Comparison of ENCODE assay signal across 1 cellular context in the genomic region with DNA sequence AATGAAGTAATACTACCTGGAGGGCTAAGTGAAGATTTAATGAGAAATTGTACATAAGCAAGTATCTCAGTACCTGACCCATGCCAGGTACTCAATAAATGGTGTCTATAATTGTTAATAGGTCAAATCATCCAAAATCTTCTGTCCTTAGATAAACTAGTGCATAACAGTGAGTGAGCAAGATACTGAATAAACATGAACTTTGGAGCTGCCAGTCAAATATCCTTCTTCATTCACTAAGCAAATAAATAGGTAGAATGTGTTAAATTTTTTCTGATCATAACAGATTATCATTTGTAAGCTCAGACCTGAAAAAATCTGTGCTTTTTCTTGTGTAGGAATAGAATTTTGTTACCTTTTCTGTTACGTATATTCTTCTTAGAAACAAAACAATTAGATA.
TF ChIP-seq lines count a peak whose summit lies in the region.

No MANE protein-coding gene starts in this region.

TF ChIP-seq in HepG2, 621 proteins besides CTCF, POLR2A, EP300 and RAD21 (continued from another document and continues in another):
- TF ChIP-seq, protein P1, sequence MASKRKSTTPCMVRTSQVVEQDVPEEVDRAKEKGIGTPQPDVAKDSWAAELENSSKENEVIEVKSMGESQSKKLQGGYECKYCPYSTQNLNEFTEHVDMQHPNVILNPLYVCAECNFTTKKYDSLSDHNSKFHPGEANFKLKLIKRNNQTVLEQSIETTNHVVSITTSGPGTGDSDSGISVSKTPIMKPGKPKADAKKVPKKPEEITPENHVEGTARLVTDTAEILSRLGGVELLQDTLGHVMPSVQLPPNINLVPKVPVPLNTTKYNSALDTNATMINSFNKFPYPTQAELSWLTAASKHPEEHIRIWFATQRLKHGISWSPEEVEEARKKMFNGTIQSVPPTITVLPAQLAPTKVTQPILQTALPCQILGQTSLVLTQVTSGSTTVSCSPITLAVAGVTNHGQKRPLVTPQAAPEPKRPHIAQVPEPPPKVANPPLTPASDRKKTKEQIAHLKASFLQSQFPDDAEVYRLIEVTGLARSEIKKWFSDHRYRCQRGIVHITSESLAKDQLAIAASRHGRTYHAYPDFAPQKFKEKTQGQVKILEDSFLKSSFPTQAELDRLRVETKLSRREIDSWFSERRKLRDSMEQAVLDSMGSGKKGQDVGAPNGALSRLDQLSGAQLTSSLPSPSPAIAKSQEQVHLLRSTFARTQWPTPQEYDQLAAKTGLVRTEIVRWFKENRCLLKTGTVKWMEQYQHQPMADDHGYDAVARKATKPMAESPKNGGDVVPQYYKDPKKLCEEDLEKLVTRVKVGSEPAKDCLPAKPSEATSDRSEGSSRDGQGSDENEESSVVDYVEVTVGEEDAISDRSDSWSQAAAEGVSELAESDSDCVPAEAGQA (IDR thresholded peaks at IDR 0.05; ENCODE audit: low read depth) = no peak
- TF ChIP-seq, protein P1 (CRISPR knock-in tag; IDR thresholded peaks at IDR 0.05; ENCODE audit: borderline replicate concordance) = no peak
- TF ChIP-seq ZNF850 (CRISPR knock-in tag; conservative IDR thresholded peaks at IDR 0.05) (no peak), SP140L (CRISPR knock-in tag; IDR thresholded peaks at IDR 0.05; ENCODE audit: borderline replicate concordance) (no peak), TP53 (CRISPR knock-in tag; conservative IDR thresholded peaks at IDR 0.05) (no peak), NFE2L1 (CRISPR knock-in tag; IDR thresholded peaks at IDR 0.05; ENCODE audit: borderline replicate concordance) (no peak), ZEB1 (IDR thresholded peaks at IDR 0.05; ENCODE audit: insufficient replicate concordance, low read depth) (peak; percentile 36), TBX3 (IDR thresholded peaks at IDR 0.05; ENCODE audit: borderline replicate concordance) (peak; percentile 77; the same call in 1 of the 2 replicates), NCOR1 (IDR thresholded peaks at IDR 0.05; ENCODE audit: borderline replicate concordance, low read length) (peak; percentile 52; the same call in 1 of the 2 replicates), ZNF780A (CRISPR knock-in tag; IDR thresholded peaks at IDR 0.05) (no peak), ZNF558 (CRISPR knock-in tag; IDR thresholded peaks at IDR 0.05; ENCODE audit: borderline replicate concordance) (no peak), ZMAT3 (CRISPR knock-in tag; conservative IDR thresholded peaks at IDR 0.05) (no peak), ERF (CRISPR knock-in tag; IDR thresholded peaks at IDR 0.05) (no peak), NFIB (CRISPR knock-in tag; IDR thresholded peaks at IDR 0.05; ENCODE audit: borderline replicate concordance) (no peak), PCBP1 (IDR thresholded peaks at IDR 0.05; ENCODE audit: borderline replicate concordance, low read depth, low read length) (no peak), KIAA2018 (CRISPR knock-in tag; IDR thresholded peaks at IDR 0.05; ENCODE audit: borderline replicate concordance) (no peak), HDAC1 (CRISPR knock-in tag; IDR thresholded peaks at IDR 0.05) (0 out of 2 replicates have a peak, but pooled peaks have one; percentile 26), U2AF2 (IDR thresholded peaks at IDR 0.05; ENCODE audit: low read depth, low read length) (no peak), ZMAT5 (CRISPR knock-in tag; IDR thresholded peaks at IDR 0.05; ENCODE audit: borderline replicate concordance, low read depth) (no peak), ATF2 (CRISPR knock-in tag; IDR thresholded peaks at IDR 0.05) (no peak), TOPORS (CRISPR knock-in tag; IDR thresholded peaks at IDR 0.05) (no peak), ZMYM2 (CRISPR knock-in tag; IDR thresholded peaks at IDR 0.05) (no peak), DMAP1 (CRISPR knock-in tag; IDR thresholded peaks at IDR 0.05) (no peak), SMYD3 (CRISPR knock-in tag; IDR thresholded peaks at IDR 0.05) (no peak), GATAD2A (CRISPR knock-in tag; IDR thresholded peaks at IDR 0.05) (peak; percentile 69), HNRNPUL1 (IDR thresholded peaks at IDR 0.05; ENCODE audit: low read depth, low read length) (no peak), ELF1 (CRISPR knock-in tag; IDR thresholded peaks at IDR 0.05) (no peak), MEIS2 (CRISPR knock-in tag; IDR thresholded peaks at IDR 0.05) (no peak), ZNF431 (CRISPR knock-in tag; IDR thresholded peaks at IDR 0.05; ENCODE audit: borderline replicate concordance, low read depth) (no peak), E2F1 (CRISPR knock-in tag; IDR thresholded peaks at IDR 0.05) (no peak)
- TF ChIP-seq, protein P2, sequence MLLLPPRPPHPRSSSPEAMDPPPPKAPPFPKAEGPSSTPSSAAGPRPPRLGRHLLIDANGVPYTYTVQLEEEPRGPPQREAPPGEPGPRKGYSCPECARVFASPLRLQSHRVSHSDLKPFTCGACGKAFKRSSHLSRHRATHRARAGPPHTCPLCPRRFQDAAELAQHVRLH (CRISPR knock-in tag; IDR thresholded peaks at IDR 0.05; ENCODE audit: borderline replicate concordance, low read depth) = no peak
- TF ChIP-seq, protein P3, sequence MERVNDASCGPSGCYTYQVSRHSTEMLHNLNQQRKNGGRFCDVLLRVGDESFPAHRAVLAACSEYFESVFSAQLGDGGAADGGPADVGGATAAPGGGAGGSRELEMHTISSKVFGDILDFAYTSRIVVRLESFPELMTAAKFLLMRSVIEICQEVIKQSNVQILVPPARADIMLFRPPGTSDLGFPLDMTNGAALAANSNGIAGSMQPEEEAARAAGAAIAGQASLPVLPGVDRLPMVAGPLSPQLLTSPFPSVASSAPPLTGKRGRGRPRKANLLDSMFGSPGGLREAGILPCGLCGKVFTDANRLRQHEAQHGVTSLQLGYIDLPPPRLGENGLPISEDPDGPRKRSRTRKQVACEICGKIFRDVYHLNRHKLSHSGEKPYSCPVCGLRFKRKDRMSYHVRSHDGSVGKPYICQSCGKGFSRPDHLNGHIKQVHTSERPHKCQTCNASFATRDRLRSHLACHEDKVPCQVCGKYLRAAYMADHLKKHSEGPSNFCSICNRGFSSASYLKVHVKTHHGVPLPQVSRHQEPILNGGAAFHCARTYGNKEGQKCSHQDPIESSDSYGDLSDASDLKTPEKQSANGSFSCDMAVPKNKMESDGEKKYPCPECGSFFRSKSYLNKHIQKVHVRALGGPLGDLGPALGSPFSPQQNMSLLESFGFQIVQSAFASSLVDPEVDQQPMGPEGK (CRISPR knock-in tag; IDR thresholded peaks at IDR 0.05) = no peak
- TF ChIP-seq, protein P4, sequence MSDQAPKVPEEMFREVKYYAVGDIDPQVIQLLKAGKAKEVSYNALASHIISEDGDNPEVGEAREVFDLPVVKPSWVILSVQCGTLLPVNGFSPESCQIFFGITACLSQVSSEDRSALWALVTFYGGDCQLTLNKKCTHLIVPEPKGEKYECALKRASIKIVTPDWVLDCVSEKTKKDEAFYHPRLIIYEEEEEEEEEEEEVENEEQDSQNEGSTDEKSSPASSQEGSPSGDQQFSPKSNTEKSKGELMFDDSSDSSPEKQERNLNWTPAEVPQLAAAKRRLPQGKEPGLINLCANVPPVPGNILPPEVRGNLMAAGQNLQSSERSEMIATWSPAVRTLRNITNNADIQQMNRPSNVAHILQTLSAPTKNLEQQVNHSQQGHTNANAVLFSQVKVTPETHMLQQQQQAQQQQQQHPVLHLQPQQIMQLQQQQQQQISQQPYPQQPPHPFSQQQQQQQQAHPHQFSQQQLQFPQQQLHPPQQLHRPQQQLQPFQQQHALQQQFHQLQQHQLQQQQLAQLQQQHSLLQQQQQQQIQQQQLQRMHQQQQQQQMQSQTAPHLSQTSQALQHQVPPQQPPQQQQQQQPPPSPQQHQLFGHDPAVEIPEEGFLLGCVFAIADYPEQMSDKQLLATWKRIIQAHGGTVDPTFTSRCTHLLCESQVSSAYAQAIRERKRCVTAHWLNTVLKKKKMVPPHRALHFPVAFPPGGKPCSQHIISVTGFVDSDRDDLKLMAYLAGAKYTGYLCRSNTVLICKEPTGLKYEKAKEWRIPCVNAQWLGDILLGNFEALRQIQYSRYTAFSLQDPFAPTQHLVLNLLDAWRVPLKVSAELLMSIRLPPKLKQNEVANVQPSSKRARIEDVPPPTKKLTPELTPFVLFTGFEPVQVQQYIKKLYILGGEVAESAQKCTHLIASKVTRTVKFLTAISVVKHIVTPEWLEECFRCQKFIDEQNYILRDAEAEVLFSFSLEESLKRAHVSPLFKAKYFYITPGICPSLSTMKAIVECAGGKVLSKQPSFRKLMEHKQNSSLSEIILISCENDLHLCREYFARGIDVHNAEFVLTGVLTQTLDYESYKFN (CRISPR knock-in tag; conservative IDR thresholded peaks at IDR 0.05) = peak; percentile 76
